8 cellular contexts compared by ENCODE assay signal in the genomic region with DNA sequence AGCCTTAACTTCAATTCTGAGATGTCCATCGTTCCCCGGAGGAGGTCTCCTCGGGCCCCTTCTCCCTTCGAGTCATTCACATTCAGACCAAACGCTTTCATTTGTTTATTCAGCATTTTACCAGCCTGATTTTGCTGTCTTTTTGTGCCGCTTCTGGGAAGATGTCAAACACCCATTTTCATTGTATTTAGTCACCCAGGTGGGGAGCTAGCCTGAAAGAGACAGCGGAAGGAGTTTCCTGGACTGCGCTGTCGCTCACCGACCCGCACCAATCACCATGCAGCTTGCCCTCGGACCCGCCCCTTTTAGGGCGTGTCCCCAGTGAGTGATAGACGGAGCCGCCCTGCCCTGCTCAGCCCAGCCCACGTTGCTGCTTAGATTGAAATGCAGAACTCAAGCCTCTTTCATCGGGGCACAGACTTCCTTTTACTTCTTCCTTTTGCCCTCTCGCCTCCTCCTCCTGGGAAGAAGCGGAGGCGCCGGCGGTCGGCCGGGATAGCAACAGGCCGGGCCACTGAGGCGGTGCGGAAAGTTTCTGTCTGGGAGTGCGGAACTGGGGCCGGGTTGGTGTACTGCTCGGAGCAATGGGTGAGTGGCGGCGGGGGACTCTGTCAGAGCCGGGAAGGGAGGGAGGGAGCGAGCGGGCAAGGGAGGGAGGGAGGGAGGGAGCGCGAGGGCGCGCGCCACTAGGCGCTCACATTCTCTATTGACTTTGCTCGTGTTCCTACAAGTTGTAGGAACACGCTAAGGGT. TPM values are rescaled to one million over a fixed set of nuclear protein-coding genes. Genes with fewer than 3 reads are reported as not detected.
DNase-seq lines count a peak whose midpoint lies in the region; ATAC-seq, FAIRE-seq and TF ChIP-seq lines count a peak whose summit lies in the region.

PAX9 (plus strand) TSS at position 355 of the 752 bp plus-strand sequence; CDS start at position 585, 230 bp downstream.

- H3K14ac ChIP-seq in IMR-90 (replicated peaks; ENCODE audit: low read depth, low read length): no peak within 1 kb of the TSS

- no peak within 1 kb of the TSS for H3K4ac ChIP-seq in IMR-90 (ENCODE audit: low read depth, low read length)

- H3K18ac ChIP-seq in IMR-90 (ENCODE audit: low read depth, low read length): no peak within 1 kb of the TSS

- H3K79me1 ChIP-seq in IMR-90 (ENCODE audit: low read depth in 1 of 2, low read length in 2 of 2): no peaks in the 10 kb centered on the region

- H2AFZ ChIP-seq in IMR-90 (replicated peaks; ENCODE audit: low read length, poor library complexity) (peak within 1 kb of the TSS; percentile 79), PC-9 (peak within 1 kb of the TSS; percentile 96)

- no peak within 1 kb of the TSS for H4K5ac ChIP-seq in IMR-90 (ENCODE audit: low read depth, low read length)

- DNase-seq in Caki2 (ENCODE audit: low read depth) (peak; percentile 86), GM20000 (ENCODE audit: low spot score) (peak; percentile 63), IMR-90 (peak; percentile 41), PC-9 (peak; percentile 75 to 89), bronchial epithelial cell (ENCODE audit: low read depth) (peak; percentile 94), left colon (peak; percentile 83 to 90)
- DNase-seq in stimulated activated naive CD8-positive, alpha-beta T cell treated with anti-CD3 and anti-CD28 coated beads, Interleukin-15, Interleukin-2, amounts not matched to agents 100 U/mL and 50 U/mL, for 24 hours: peak; percentile 46

- H2AK5ac ChIP-seq in IMR-90 (ENCODE audit: low read depth, low read length): no peak within 1 kb of the TSS

- intact Hi-C loops in IMR-90 (cut with micrococcal nuclease): no loop called here
- intact Hi-C loops in PC-9 (cut with micrococcal nuclease; ENCODE audit: unreplicated experiment): loop anchor here (2.0 to 5.0 kb wide), 3 partner anchors 105 to 456 kb away; no protein-coding TSS in a partner anchor
- intact Hi-C loops in left colon (cut with DNase I, micrococcal nuclease): no loop called here

- no peaks in the 10 kb centered on the region for H3K9me2 ChIP-seq in PC-9 (ENCODE audit: insufficient read depth)

- H3K27me3 ChIP-seq in IMR-90 (ENCODE audit: control insufficient read depth, insufficient read depth, low read length) (peaks cover 93% of the 10 kb centered on the region), PC-9 (ENCODE audit: insufficient read depth, low read depth) (no peaks in the 10 kb centered on the region), bronchial epithelial cell (ENCODE audit: control insufficient read depth, insufficient read depth, low read length) (no peaks in the 10 kb centered on the region)

- no peak for TF ChIP-seq RAD21 in IMR-90 (IDR thresholded peaks at IDR 0.05; ENCODE audit: low read length)

- H2BK5ac ChIP-seq in IMR-90 (ENCODE audit: low read depth, low read length, poor library complexity, severe bottlenecking): no peak within 1 kb of the TSS

- H3K23ac ChIP-seq in IMR-90 (ENCODE audit: low read depth, low read length): no peak within 1 kb of the TSS

- POLR2A ChIA-PET in IMR-90 (lab: Charles Lee; ENCODE audit: unreplicated experiment): no interaction called here
- POLR2A ChIA-PET in PC-9 (lab: Charles Lee; ENCODE audit: unreplicated experiment): interaction anchor here (0.5 to 0.9 kb wide), 2 partner anchors 272 to 461 kb away, joined by 3 read pairs; no protein-coding TSS in a partner anchor

- H3K4me3 ChIP-seq in IMR-90 (ENCODE audit: insufficient read depth, low read depth, low read length): peak within 1 kb of the TSS; percentile 41
- H3K4me3 ChIP-seq in PC-9: peak within 1 kb of the TSS; percentile 85
- peak within 1 kb of the TSS; percentile 67 for H3K4me3 ChIP-seq in bronchial epithelial cell (ENCODE audit: low read depth, low read length)

- no peak within 1 kb of the TSS for H2BK120ac ChIP-seq in IMR-90 (ENCODE audit: low read depth, low read length)

- H4K20me1 ChIP-seq in IMR-90 (ENCODE audit: insufficient read depth, low read length) (no peaks in the 10 kb centered on the region), PC-9 (ENCODE audit: insufficient read depth) (no peaks in the 10 kb centered on the region)

- dilution Hi-C loops in IMR-90 (cut with HindIII; ENCODE audit: low sequenced_read_pairs, unreplicated experiment): no loop called here

- in situ Hi-C loops in Caki2 (cut with HindIII; ENCODE audit: low pct_unique_long_range_greater_than_20kb, low sequenced_read_pairs) (no loop called here), IMR-90 (cut with MboI; ENCODE audit: low sequenced_read_pairs) (no loop called here)

- H3K4me1 ChIP-seq in IMR-90 (ENCODE audit: control insufficient read depth, insufficient read depth, low read length) (peaks cover 7% of the 10 kb centered on the region; the same call in 1 of the 2 replicates), PC-9 (replicated peaks; ENCODE audit: insufficient read depth) (no peaks in the 10 kb centered on the region)

- no peak within 1 kb of the TSS for H2BK20ac ChIP-seq in IMR-90 (ENCODE audit: low read depth, low read length)

- no peak within 1 kb of the TSS for H3K56ac ChIP-seq in IMR-90 (ENCODE audit: extremely low read depth, insufficient read depth, low read length)

- no peak within 1 kb of the TSS for H2BK15ac ChIP-seq in IMR-90 (ENCODE audit: low read depth, low read length)

- H3K36me3 ChIP-seq in IMR-90 (ENCODE audit: control insufficient read depth, insufficient read depth, low read length): no peaks in the 10 kb centered on the region
- no peaks in the 10 kb centered on the region for H3K36me3 ChIP-seq in PC-9 (ENCODE audit: low read depth)
- H3K36me3 ChIP-seq in bronchial epithelial cell (ENCODE audit: control insufficient read depth, insufficient read depth, low read length): peaks cover 15% of the 10 kb centered on the region

- BruUV-seq in IMR-90 (replicated peaks; lab: Mats Ljungman, UMichigan): no TSS peak
- no TSS peak for BruUV-seq in PC-9 (replicated peaks; lab: Mats Ljungman, UMichigan)

- TF ChIP-seq POLR2A in IMR-90 (IDR thresholded peaks at IDR 0.05; ENCODE audit: low read depth, low read length): no peak

- no peak within 1 kb of the TSS for H3K9ac ChIP-seq in IMR-90 (ENCODE audit: low read depth, low read length)

- no peak within 1 kb of the TSS for H4K8ac ChIP-seq in IMR-90 (ENCODE audit: low read depth in 2 of 2, low read length in 2 of 2)

- H3K9me1 ChIP-seq in IMR-90 (ENCODE audit: insufficient read depth, low read length): no peaks in the 10 kb centered on the region

- H4K91ac ChIP-seq in IMR-90 (ENCODE audit: insufficient read depth, low read depth, low read length): no peak within 1 kb of the TSS

- 0% methylated on average over 16 of the region's 44 CpGs; no CpG with 5 or more reads in 1 of the 2 experiments for WGBS in IMR-90 (ENCODE audit: extremely low coverage in 2 of 2, insufficient read length in 1 of 2), 2 experiments

- H3K79me2 ChIP-seq in PC-9 (ENCODE audit: low read depth): no peaks in the 10 kb centered on the region

- H3K4me2 ChIP-seq in IMR-90 (ENCODE audit: low read depth, low read length) (peak within 1 kb of the TSS; percentile 84), PC-9 (peak within 1 kb of the TSS; percentile 95)

- CTCF ChIA-PET in IMR-90 (lab: Yijun Ruan, JAX) (interaction anchor here (0.6 kb wide), 1 partner anchor 35 kb away, joined by 3 read pairs; no protein-coding TSS in a partner anchor), PC-9 (lab: Charles Lee) (interaction anchor here (0.9 to 1.0 kb wide), 2 partner anchors 13 to 280 kb away, joined by 3 to 6 read pairs; no protein-coding TSS in a partner anchor)

- no peaks in the 10 kb centered on the region for H3F3A ChIP-seq in PC-9 (ENCODE audit: insufficient read depth, low read depth)

- H3K27ac ChIP-seq in IMR-90 (ENCODE audit: insufficient read depth, low read length): no peak within 1 kb of the TSS
- H3K27ac ChIP-seq in PC-9: no peak within 1 kb of the TSS

- TF ChIP-seq CTCF in GM20000 (IDR thresholded peaks at IDR 0.05; ENCODE audit: extremely low read depth, missing control alignments) (no peak), IMR-90 (conservative IDR thresholded peaks at IDR 0.05; ENCODE audit: low read depth, low read length) (no peak), PC-9 (conservative IDR thresholded peaks at IDR 0.05) (no peak), bronchial epithelial cell (IDR thresholded peaks at IDR 0.05; ENCODE audit: insufficient read depth, low read length, severe bottlenecking) (no peak)

- H3K9me3 ChIP-seq in IMR-90 (ENCODE audit: control insufficient read depth, insufficient read depth, low read length) (peaks cover 13% of the 10 kb centered on the region; the same call in 1 of the 2 replicates), PC-9 (ENCODE audit: insufficient read depth, low read depth) (no peaks in the 10 kb centered on the region)

- peak; percentile 96 for FAIRE-seq in bronchial epithelial cell (lab: Jason Lieb, UNC)

- ATAC-seq in IMR-90 (ENCODE audit: low read depth): peak; percentile 87
- ATAC-seq in left colon: peak; percentile 98
- ATAC-seq in stimulated activated naive CD8-positive, alpha-beta T cell treated with anti-CD3 and anti-CD28 coated beads, Interleukin-15, Interleukin-2, amounts not matched to agents 100 U/mL and 50 U/mL, for 24 hours: peak; percentile 58
- ATAC-seq in GM18861 (IDR thresholded peaks at IDR 0.05; ENCODE audit: unreplicated experiment): no peak

- H2AK9ac ChIP-seq in IMR-90 (replicated peaks; ENCODE audit: low read depth, low read length, poor library complexity): no peak within 1 kb of the TSS

TF ChIP-seq in IMR-90, 13 proteins besides CTCF, POLR2A, EP300 and RAD21:
- no peak for TF ChIP-seq SMC3 (IDR thresholded peaks at IDR 0.05; ENCODE audit: low read depth, low read length)
TF ChIP-seq in IMR-90: peak in this region for 0.

RNA-seq across cellular contexts. Expression of gene PAX9, which starts in this region (rescaled TPM):
- total RNA-seq in Caki2 (2014; rRNA removed; shearing (Covaris generic); ENCODE audit: low replicate concordance): 0.29 and 0.34 TPM in 2 replicates
- total RNA-seq in IMR-90 (2012; rRNA removed): not detected in 2 replicates
- not detected in 2 replicates for polyA plus RNA-seq in IMR-90 (2012; rRNA removed)
- polyA plus RNA-seq in IMR-90 (2012; cell fraction: cytosol; rRNA removed): not detected in 2 replicates
- polyA plus RNA-seq in IMR-90 (2012; cell fraction: nucleus; rRNA removed; ENCODE audit: low replicate concordance): not detected in 2 replicates
- total RNA-seq in PC-9 (2021): 7.6 and 8.5 TPM in 2 replicates
- total RNA-seq in bronchial epithelial cell: 9.7 and 18.4 TPM in 2 replicates
- under 1 TPM; 0.22 to 0.24 TPM for total RNA-seq in left colon

Comparison
In these comparisons a context has a peak if more than half of its experiments do, and no peak if none do; other contexts are left out.
1. Peak in DNase-seq in Caki2; RNA of the gene not detected or under 1 TPM.
2. Peak in DNase-seq, ATAC-seq, H3K4me3 ChIP-seq and H3K4me2 ChIP-seq in IMR-90; RNA of the gene not detected or under 1 TPM.
3. Peak in DNase-seq and ATAC-seq in left colon; RNA of the gene not detected or under 1 TPM.
4. DNase-seq: peak in every context shown above with its lines; median percentile 94 in bronchial epithelial cell; 86 in left colon; 86 in Caki2; 82 in PC-9; 63 in GM20000; 46 in stimulated activated naive CD8-positive, alpha-beta T cell treated with anti-CD3 and anti-CD28 coated beads, Interleukin-15, Interleukin-2, amounts not matched to agents 100 U/mL and 50 U/mL, for 24 hours; 41 in IMR-90.